ENCODE assay signal across 30 cellular contexts in genomic region chr16:74951206-74951605, GRCh38.
"Had no signal": no experiment of that assay in that cellular context is flagged by ENCODE, and none has a peak within 500 bp of the region (broad histone marks: within the 10 kb centered on the region; RNA-seq: fewer than 3 reads in every experiment).

No MANE protein-coding gene starts in this region.

- H3K9me3 Mint-ChIP-seq: activated CD4-positive, alpha-beta memory T cell treated with anti-CD3 and anti-CD28 coated beads for 36 hours; activated CD4-positive, alpha-beta T cell treated with anti-CD3 and anti-CD28 coated beads, Interleukin-2, amount 10 ng/mL, durations not matched to agents 24 days and 14 days; activated naive CD4-positive, alpha-beta T cell treated with anti-CD3 and anti-CD28 coated beads, Interleukin-2, amount 10 ng/mL, durations not matched to agents 7 days and 5 days; activated naive CD4-positive, alpha-beta T cell treated with anti-CD3 and anti-CD28 coated beads, Interleukin-2, amount 50 U/mL, for 72 hours; activated naive CD8-positive, alpha-beta T cell treated with anti-CD3 and anti-CD28 coated beads, Interleukin-2, amount 10 ng/mL, durations not matched to agents 7 days and 5 days; activated T-cell treated with anti-CD3 and anti-CD28 coated beads, Interleukin-2, amount 50 U/mL, for 72 hours; brain; central memory CD8-positive, alpha-beta T cell; dendritic cell treated with granulocyte-macrophage colony-stimulating factor and Interleukin-4, amounts not matched to agents 40 ng/mL and 50 ng/mL, for 4 days; T-helper 2 cell treated with Interferon-gamma antibody and Interleukin-4, amounts not matched to agents 5 μg/mL and 100 μg/mL, for 36 hours had no signal

- H3K4me3 ChIP-seq: ascending aorta, breast epithelium, cardiac muscle cell, coronary artery, dorsolateral prefrontal cortex, esophagus muscularis mucosa, gastrocnemius medialis, heart right ventricle had no signal

- H3K27ac Mint-ChIP-seq: activated CD4-positive, alpha-beta memory T cell treated with anti-CD3 and anti-CD28 coated beads for 36 hours; activated CD4-positive, alpha-beta T cell treated with anti-CD3 and anti-CD28 coated beads for 36 hours; activated CD4-positive, alpha-beta T cell treated with anti-CD3 and anti-CD28 coated beads, Interleukin-2, amount 10 ng/mL, durations not matched to agents 24 days and 14 days; activated CD8-positive, alpha-beta T cell treated with anti-CD3 and anti-CD28 coated beads, Interleukin-2, amount 10 ng/mL, durations not matched to agents 7 days and 5 days; activated naive CD4-positive, alpha-beta T cell treated with anti-CD3 and anti-CD28 coated beads, Interleukin-2, amount 10 ng/mL, durations not matched to agents 7 days and 5 days; activated naive CD4-positive, alpha-beta T cell treated with anti-CD3 and anti-CD28 coated beads, Interleukin-2, amount 50 U/mL, for 72 hours; activated naive CD8-positive, alpha-beta T cell treated with anti-CD3 and anti-CD28 coated beads, Interleukin-2, amount 10 ng/mL, durations not matched to agents 7 days and 5 days; activated T-cell treated with anti-CD3 and anti-CD28 coated beads, Interleukin-2, amount 50 U/mL, for 72 hours; brain; dendritic cell treated with granulocyte-macrophage colony-stimulating factor and Interleukin-4, amounts not matched to agents 40 ng/mL and 50 ng/mL, for 4 days; T-helper 17 cell had no signal

- H3K4me1 ChIP-seq: ascending aorta, breast epithelium, esophagus muscularis mucosa, foreskin keratinocyte, gastrocnemius medialis, heart right ventricle had no signal

- H3K27me3 ChIP-seq: ascending aorta, breast epithelium, cardiac muscle cell, dorsolateral prefrontal cortex, esophagus muscularis mucosa, foreskin keratinocyte, gastrocnemius medialis, heart right ventricle had no signal

- H3K27ac ChIP-seq: ascending aorta, breast epithelium, cardiac muscle cell, coronary artery, dorsolateral prefrontal cortex, esophagus muscularis mucosa, foreskin keratinocyte, gastrocnemius medialis, heart right ventricle had no signal

- H3K4me1 Mint-ChIP-seq: activated CD4-positive, alpha-beta T cell treated with anti-CD3 and anti-CD28 coated beads for 36 hours; activated CD4-positive, alpha-beta T cell treated with anti-CD3 and anti-CD28 coated beads, Interleukin-2, amount 10 ng/mL, durations not matched to agents 24 days and 14 days; activated naive CD4-positive, alpha-beta T cell treated with anti-CD3 and anti-CD28 coated beads, Interleukin-2, amount 10 ng/mL, durations not matched to agents 7 days and 5 days; activated naive CD8-positive, alpha-beta T cell treated with anti-CD3 and anti-CD28 coated beads, Interleukin-2, amount 10 ng/mL, durations not matched to agents 7 days and 5 days; brain; central memory CD8-positive, alpha-beta T cell had no signal

- H3K27me3 Mint-ChIP-seq: activated CD4-positive, alpha-beta memory T cell treated with anti-CD3 and anti-CD28 coated beads for 36 hours; activated CD4-positive, alpha-beta T cell treated with anti-CD3 and anti-CD28 coated beads for 36 hours; activated CD4-positive, alpha-beta T cell treated with anti-CD3 and anti-CD28 coated beads, Interleukin-2, amount 10 ng/mL, durations not matched to agents 24 days and 14 days; activated naive CD4-positive, alpha-beta T cell treated with anti-CD3 and anti-CD28 coated beads, Interleukin-2, amount 10 ng/mL, durations not matched to agents 7 days and 5 days; activated naive CD8-positive, alpha-beta T cell treated with anti-CD3 and anti-CD28 coated beads, Interleukin-2, amount 10 ng/mL, durations not matched to agents 7 days and 5 days; brain; central memory CD8-positive, alpha-beta T cell; dendritic cell treated with granulocyte-macrophage colony-stimulating factor and Interleukin-4, amounts not matched to agents 40 ng/mL and 50 ng/mL, for 4 days; T-helper 17 cell had no signal

- H3K9me3 ChIP-seq: ascending aorta, breast epithelium, esophagus muscularis mucosa, gastrocnemius medialis, heart right ventricle had no signal

- H3K36me3 ChIP-seq: breast epithelium had no signal

- ATAC-seq: activated CD4-positive, alpha-beta T cell treated with anti-CD3 and anti-CD28 coated beads for 36 hours; activated CD8-positive, alpha-beta T cell treated with anti-CD3 and anti-CD28 coated beads, Interleukin-2, amount 10 ng/mL, durations not matched to agents 7 days and 5 days; activated naive CD4-positive, alpha-beta T cell treated with anti-CD3 and anti-CD28 coated beads, Interleukin-2, amount 50 U/mL, for 72 hours; activated T-cell treated with anti-CD3 and anti-CD28 coated beads, Interleukin-2, amount 50 U/mL, for 72 hours; foreskin keratinocyte; gastrocnemius medialis; T-helper 17 cell had no signal

- DNase-seq: activated CD4-positive, alpha-beta memory T cell treated with anti-CD3 and anti-CD28 coated beads for 36 hours; activated CD4-positive, alpha-beta T cell treated with anti-CD3 and anti-CD28 coated beads for 36 hours; activated CD4-positive, alpha-beta T cell treated with anti-CD3 and anti-CD28 coated beads, Interleukin-2, amount 10 ng/mL, durations not matched to agents 24 days and 14 days; activated CD4-positive, CD25-positive, alpha-beta regulatory T cell; activated CD4-positive, CD25-positive, alpha-beta regulatory T cell treated with anti-CD3 and anti-CD28 coated beads, Interleukin-2, amount 50 U/mL, for 72 hours; activated CD8-positive, alpha-beta T cell treated with anti-CD3 and anti-CD28 coated beads, Interleukin-2, amount 10 ng/mL, durations not matched to agents 7 days and 5 days; activated gamma-delta T cell; activated naive CD4-positive, alpha-beta T cell; activated naive CD4-positive, alpha-beta T cell treated with anti-CD3 and anti-CD28 coated beads, Interleukin-2, amount 10 ng/mL, durations not matched to agents 7 days and 5 days; activated naive CD8-positive, alpha-beta T cell treated with anti-CD3 and anti-CD28 coated beads, Interleukin-2, amount 10 ng/mL, durations not matched to agents 7 days and 5 days; activated T-cell treated with anti-CD3 and anti-CD28 coated beads, Interleukin-2, amount 50 U/mL, for 72 hours; dorsolateral prefrontal cortex; effector memory CD4-positive, alpha-beta T cell; erythroblast; foreskin keratinocyte; gastrocnemius medialis; heart right ventricle; T-helper 1 cell; T-helper 17 cell; T1000 had no signal

- H3K4me3 Mint-ChIP-seq: activated CD4-positive, alpha-beta memory T cell treated with anti-CD3 and anti-CD28 coated beads for 36 hours; activated CD4-positive, alpha-beta T cell treated with anti-CD3 and anti-CD28 coated beads for 36 hours; activated CD4-positive, alpha-beta T cell treated with anti-CD3 and anti-CD28 coated beads, Interleukin-2, amount 10 ng/mL, durations not matched to agents 24 days and 14 days; activated CD8-positive, alpha-beta T cell treated with anti-CD3 and anti-CD28 coated beads, Interleukin-2, amount 10 ng/mL, durations not matched to agents 7 days and 5 days; activated naive CD4-positive, alpha-beta T cell treated with anti-CD3 and anti-CD28 coated beads, Interleukin-2, amount 10 ng/mL, durations not matched to agents 7 days and 5 days; activated naive CD8-positive, alpha-beta T cell treated with anti-CD3 and anti-CD28 coated beads, Interleukin-2, amount 10 ng/mL, durations not matched to agents 7 days and 5 days; activated T-cell treated with anti-CD3 and anti-CD28 coated beads, Interleukin-2, amount 50 U/mL, for 72 hours; brain; central memory CD8-positive, alpha-beta T cell; dendritic cell treated with granulocyte-macrophage colony-stimulating factor and Interleukin-4, amounts not matched to agents 40 ng/mL and 50 ng/mL, for 4 days; T-helper 17 cell; T-helper 2 cell treated with Interferon-gamma antibody and Interleukin-4, amounts not matched to agents 5 μg/mL and 100 μg/mL, for 36 hours had no signal
